In genomic region chr3:185365281-185366211, GRCh38 we compare ENCODE assay signal across 1 cellular context.
TF ChIP-seq lines count a peak whose summit lies in the region.

No MANE protein-coding gene starts in this region.

TF ChIP-seq in HepG2, 621 proteins besides CTCF, POLR2A, EP300 and RAD21 (continued from another document):
- no peak for TF ChIP-seq PREB (CRISPR knock-in tag; IDR thresholded peaks at IDR 0.05)
- TF ChIP-seq, protein P1, sequence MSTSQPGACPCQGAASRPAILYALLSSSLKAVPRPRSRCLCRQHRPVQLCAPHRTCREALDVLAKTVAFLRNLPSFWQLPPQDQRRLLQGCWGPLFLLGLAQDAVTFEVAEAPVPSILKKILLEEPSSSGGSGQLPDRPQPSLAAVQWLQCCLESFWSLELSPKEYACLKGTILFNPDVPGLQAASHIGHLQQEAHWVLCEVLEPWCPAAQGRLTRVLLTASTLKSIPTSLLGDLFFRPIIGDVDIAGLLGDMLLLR (CRISPR knock-in tag; IDR thresholded peaks at IDR 0.05), result no peak
